20 cellular contexts compared by ENCODE assay signal in the genomic region with DNA sequence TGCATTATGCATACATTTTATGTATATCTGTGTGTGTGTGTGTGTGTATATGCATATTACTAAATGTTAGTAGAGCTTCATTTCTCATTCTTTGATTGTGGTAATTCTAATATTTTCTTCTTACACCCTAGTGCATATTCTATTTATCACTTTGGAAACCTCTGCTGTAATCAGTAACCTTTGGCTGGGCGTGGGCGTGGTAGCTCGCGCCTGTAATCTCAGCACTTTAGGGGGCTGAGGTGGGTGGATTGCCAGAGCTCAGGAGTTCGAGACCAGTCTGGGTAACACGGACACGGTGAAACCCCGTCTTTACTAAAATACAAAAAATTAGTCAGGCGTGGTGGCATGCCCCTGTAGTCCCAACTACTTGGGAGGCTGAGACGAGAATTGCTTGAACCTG. TPM values are rescaled to one million over a fixed set of nuclear protein-coding genes. Genes with fewer than 3 reads are reported as not detected.
DNase-seq lines count a peak whose midpoint lies in the region; ATAC-seq and TF ChIP-seq lines count a peak whose summit lies in the region.
"Had no signal": no experiment of that assay in that cellular context is flagged by ENCODE, and none has a peak within 500 bp of the region (broad histone marks: within the 10 kb centered on the region; RNA-seq: fewer than 3 reads in every experiment).

No MANE protein-coding gene starts in this region.

- intact Hi-C loops in transverse colon (cut with DNase I; ENCODE audit: low total_unique reads): no loop called here

- peaks cover 15% of the 10 kb centered on the region for H3K36me3 Mint-ChIP-seq in activated naive CD8-positive, alpha-beta T cell
- H3K36me3 Mint-ChIP-seq in activated naive CD8-positive, alpha-beta T cell treated with anti-CD3 and anti-CD28 coated beads, Interleukin-2, amount 50 U/mL, for 24 hours (ENCODE audit: low read depth): peaks cover 37% of the 10 kb centered on the region
- peaks cover 53% of the 10 kb centered on the region for H3K36me3 Mint-ChIP-seq in brain
- peaks cover 37% of the 10 kb centered on the region for H3K36me3 Mint-ChIP-seq in nephron (ENCODE audit: low read depth)

- H3K9me3 ChIP-seq in transverse colon (no peaks in the 10 kb centered on the region), upper lobe of left lung (no peaks in the 10 kb centered on the region)
- H3K9me3 ChIP-seq: BLaER1 had no signal

- peaks cover 73% of the 10 kb centered on the region for H3K4me1 Mint-ChIP-seq in activated naive CD8-positive, alpha-beta T cell (ENCODE audit: low read depth)
- H3K4me1 Mint-ChIP-seq in activated naive CD8-positive, alpha-beta T cell treated with anti-CD3 and anti-CD28 coated beads, Interleukin-2, amount 50 U/mL, for 24 hours: peaks cover 58% of the 10 kb centered on the region
- peaks cover 78% of the 10 kb centered on the region for H3K4me1 Mint-ChIP-seq in brain
- peaks cover 46% of the 10 kb centered on the region for H3K4me1 Mint-ChIP-seq in nephron

- H3K9me3 Mint-ChIP-seq in activated naive CD8-positive, alpha-beta T cell (ENCODE audit: low read depth): no peaks in the 10 kb centered on the region
- H3K9me3 Mint-ChIP-seq in activated naive CD8-positive, alpha-beta T cell treated with anti-CD3 and anti-CD28 coated beads, Interleukin-2, amount 50 U/mL, for 24 hours: no peaks in the 10 kb centered on the region
- H3K9me3 Mint-ChIP-seq in brain (no peaks in the 10 kb centered on the region), nephron (no peaks in the 10 kb centered on the region)
- H3K9me3 Mint-ChIP-seq: CD14-positive monocyte; CD8-positive, alpha-beta T cell; H9 had no signal

- H3K27ac ChIP-seq in transverse colon (no peak overlapping the region), upper lobe of left lung (no peak overlapping the region)
- H3K27ac ChIP-seq: BLaER1 had no signal

- no peaks in the 10 kb centered on the region for H3K27me3 Mint-ChIP-seq in activated naive CD8-positive, alpha-beta T cell
- H3K27me3 Mint-ChIP-seq in activated naive CD8-positive, alpha-beta T cell treated with anti-CD3 and anti-CD28 coated beads, Interleukin-2, amount 50 U/mL, for 24 hours: no peaks in the 10 kb centered on the region
- peaks cover 13% of the 10 kb centered on the region for H3K27me3 Mint-ChIP-seq in brain
- H3K27me3 Mint-ChIP-seq in nephron (ENCODE audit: low read depth): no peaks in the 10 kb centered on the region

- ATAC-seq in activated naive CD8-positive, alpha-beta T cell treated with anti-CD3 and anti-CD28 coated beads, Interleukin-2, amount 50 U/mL, for 24 hours: no peak
- ATAC-seq in upper lobe of left lung (ENCODE audit: low FRiP score in 2 of 2): no peak
- ATAC-seq: CD8-positive, alpha-beta T cell; GM12878; HepG2 had no signal

- TF ChIP-seq POLR2A in transverse colon (IDR thresholded peaks at IDR 0.05) (no peak), upper lobe of left lung (IDR thresholded peaks at IDR 0.05) (no peak)

- WGBS in transverse colon (ENCODE audit: low coverage in 1 of 2), 2 donors: 59 to 67% methylated on average over 1 to 10 of the region's 10 CpGs
- 86 to 92% methylated on average over 10 of the region's 10 CpGs for WGBS in upper lobe of left lung, 2 donors

- in situ Hi-C loops in transverse colon (cut with MboI; ENCODE audit: low pct_ligation_motif_present in 1 of 4, low pct_unique_long_range_greater_than_20kb in 1 of 4, low sequenced_read_pairs in 3 of 4): no loop called here

- TF ChIP-seq EP300 in transverse colon (IDR thresholded peaks at IDR 0.05; ENCODE audit: low read depth): no peak
- no peak for TF ChIP-seq EP300 in upper lobe of left lung (IDR thresholded peaks at IDR 0.05)

- H3K4me3 ChIP-seq in transverse colon (no peak overlapping the region), upper lobe of left lung (no peak overlapping the region)
- H3K4me3 ChIP-seq: BLaER1, GM12878 had no signal

- H3K4me3 Mint-ChIP-seq in activated naive CD8-positive, alpha-beta T cell: peak overlapping the region; percentile 27
- H3K4me3 Mint-ChIP-seq in activated naive CD8-positive, alpha-beta T cell treated with anti-CD3 and anti-CD28 coated beads, Interleukin-2, amount 50 U/mL, for 24 hours: no peak overlapping the region
- H3K4me3 Mint-ChIP-seq in brain: peak overlapping the region; percentile 38 to 100 (median 61)
- H3K4me3 Mint-ChIP-seq in nephron: peak overlapping the region; percentile 41 to 72 (median 71)
- H3K4me3 Mint-ChIP-seq: CD14-positive monocyte had no signal

- H3K27me3 ChIP-seq in transverse colon (no peaks in the 10 kb centered on the region), upper lobe of left lung (no peaks in the 10 kb centered on the region)
- H3K27me3 ChIP-seq: BLaER1 had no signal

- TF ChIP-seq CTCF in brain (conservative IDR thresholded peaks at IDR 0.05) (no peak), nephron (IDR thresholded peaks at IDR 0.05; ENCODE audit: unreplicated experiment in 3 of 3) (no peak), transverse colon (IDR thresholded peaks at IDR 0.05) (no peak), upper lobe of left lung (IDR thresholded peaks at IDR 0.05) (no peak)

- H3K36me3 ChIP-seq in transverse colon (peaks cover 0 to 14% (median 0%) of the 10 kb centered on the region in 4 donors), upper lobe of left lung (peaks cover 0 to 23% (median 14%) of the 10 kb centered on the region in 4 donors)

- no peak overlapping the region for H3K27ac Mint-ChIP-seq in activated naive CD8-positive, alpha-beta T cell
- H3K27ac Mint-ChIP-seq in activated naive CD8-positive, alpha-beta T cell treated with anti-CD3 and anti-CD28 coated beads, Interleukin-2, amount 50 U/mL, for 24 hours: no peak overlapping the region
- H3K27ac Mint-ChIP-seq in brain (no peak overlapping the region), nephron (no peak overlapping the region)
- H3K27ac Mint-ChIP-seq: CD8-positive, alpha-beta T cell; H9 had no signal

- DNase-seq in activated naive CD8-positive, alpha-beta T cell treated with anti-CD3 and anti-CD28 coated beads, Interleukin-2, amount 50 U/mL, for 24 hours: no peak
- DNase-seq in transverse colon: peak; percentile 48
- no peak for DNase-seq in RPMI8226
- DNase-seq in GDM1 (lab: John Stamatoyannopoulos, UW): no peak
- no peak for DNase-seq in upper lobe of left lung
- DNase-seq: 8988T; Calu3; CD8-positive, alpha-beta T cell; DMS79 treated with DMSO at 0.1 percent for 48 hours; H9 had no signal

- H3K4me1 ChIP-seq in transverse colon: peaks cover 9 to 40% (median 27%) of the 10 kb centered on the region in 4 donors
- H3K4me1 ChIP-seq in upper lobe of left lung: peaks cover 25 to 33% (median 30%) of the 10 kb centered on the region in 4 donors

RNA-seq across cellular contexts. Expression of a gene that starts 26.9 kb away (rescaled TPM):
- polyA plus RNA-seq in brain (ENCODE audit: insufficient read depth, low read depth, low replicate concordance): not detected
- total RNA-seq in transverse colon: not detected
- under 1 TPM in 1 of 6 donors, not detected in 5; 0.46 TPM for total RNA-seq in upper lobe of left lung
- total RNA-seq: A673; Calu3; CD8-positive, alpha-beta T cell; GM12878; H1; H9 had no signal
- polyA plus RNA-seq: AG04450, CD14-positive monocyte, GM12878, H1 had no signal

RNA-seq across cellular contexts. Expression of a gene that starts 41.9 kb away (rescaled TPM):
- polyA plus RNA-seq in brain (ENCODE audit: insufficient read depth, low read depth, low replicate concordance): 99.7 TPM
- total RNA-seq in transverse colon (100 to 1,000 TPM in 1 of 4 donors, 10 to 100 TPM in 3; 54.2 to 126 (median 69.1) TPM), upper lobe of left lung (10 to 100 TPM; 27.7 to 75.4 (median 32.5) TPM)
